Comparison of ENCODE assay signal across 29 cellular contexts in genomic region chr9:20264896-20265295, GRCh38.
"Had no signal": no experiment of that assay in that cellular context is flagged by ENCODE, and none has a peak within 500 bp of the region (broad histone marks: within the 10 kb centered on the region; RNA-seq: fewer than 3 reads in every experiment).

No MANE protein-coding gene starts in this region.

- H3K36me3 ChIP-seq: neural progenitor cell, ovary, right lobe of liver, sigmoid colon, stomach, thoracic aorta, thyroid gland, tibial nerve, upper lobe of left lung, vagina had no signal

- ATAC-seq: natural killer cell treated with Interleukin-12 subunit alpha and Interleukin-12 subunit beta and Interleukin-15 and Interleukin-18, amount 100 ng/mL, for 72 hours; psoas muscle; right cardiac atrium; right lobe of liver; stimulated activated effector memory CD8-positive, alpha-beta T cell treated with anti-CD3 and anti-CD28 coated beads, Interleukin-12 subunit alpha, Interleukin-12 subunit beta, amount 100 ng/mL, for 72 hours; stimulated activated naive B cell treated with anti-CD40 and anti-IgM and Interleukin-4, amounts not matched to agents 10 μg/mL and 1 μg/mL and 100 μg/mL, for 72 hours had no signal

- H3K4me1 Mint-ChIP-seq: neural progenitor cell; stimulated activated effector memory CD8-positive, alpha-beta T cell treated with anti-CD3 and anti-CD28 coated beads, Interleukin-12 subunit alpha, Interleukin-12 subunit beta, amount 100 ng/mL, for 72 hours; stimulated activated naive B cell treated with anti-CD40 and anti-IgM and Interleukin-4, amounts not matched to agents 10 μg/mL and 1 μg/mL and 100 μg/mL, for 72 hours had no signal

- H3K27me3 ChIP-seq: neural progenitor cell, ovary, right lobe of liver, sigmoid colon, stomach, thyroid gland, tibial nerve, upper lobe of left lung, vagina had no signal

- H3K9me3 Mint-ChIP-seq: natural killer cell treated with Interleukin-12 subunit alpha and Interleukin-12 subunit beta and Interleukin-15 and Interleukin-18, amount 100 ng/mL, for 72 hours had no signal

- FAIRE-seq: small intestine, urothelium cell line had no signal

- H3K9ac ChIP-seq: neural progenitor cell, parathyroid adenoma had no signal

- H3K27ac Mint-ChIP-seq: nephron progenitor cell; neural progenitor cell; progenitor cell of endocrine pancreas; stimulated activated effector memory CD8-positive, alpha-beta T cell treated with anti-CD3 and anti-CD28 coated beads, Interleukin-12 subunit alpha, Interleukin-12 subunit beta, amount 100 ng/mL, for 72 hours; stimulated activated naive B cell treated with anti-CD40 and anti-IgM and Interleukin-4, amounts not matched to agents 10 μg/mL and 1 μg/mL and 100 μg/mL, for 72 hours; stimulated activated naive CD8-positive, alpha-beta T cell treated with anti-CD3 and anti-CD28 coated beads, Interleukin-15, Interleukin-2, amounts not matched to agents 100 ng/mL and 50 ng/mL, for 24 hours had no signal

- H3K4me2 ChIP-seq: neural progenitor cell had no signal

- H3K4me3 Mint-ChIP-seq: natural killer cell treated with Interleukin-12 subunit alpha and Interleukin-12 subunit beta and Interleukin-15 and Interleukin-18, amount 100 ng/mL, for 72 hours; nephron progenitor cell; neural progenitor cell; stimulated activated effector memory CD8-positive, alpha-beta T cell treated with anti-CD3 and anti-CD28 coated beads, Interleukin-12 subunit alpha, Interleukin-12 subunit beta, amount 100 ng/mL, for 72 hours; stimulated activated naive B cell treated with anti-CD40 and anti-IgM and Interleukin-4, amounts not matched to agents 10 μg/mL and 1 μg/mL and 100 μg/mL, for 72 hours; stimulated activated naive CD8-positive, alpha-beta T cell treated with anti-CD3 and anti-CD28 coated beads, Interleukin-15, Interleukin-2, amounts not matched to agents 100 ng/mL and 50 ng/mL, for 24 hours had no signal

- H3K4me3 ChIP-seq: neural progenitor cell, ovary, psoas muscle, right lobe of liver, sigmoid colon, stomach, thoracic aorta, thyroid gland, tibial nerve, upper lobe of left lung, vagina had no signal

- DNase-seq: nephron progenitor cell; occipital lobe; ovary; posterior cingulate gyrus; psoas muscle; right cardiac atrium; right lobe of liver; sigmoid colon; small intestine; stimulated activated CD4-positive, alpha-beta T cell treated with anti-CD3 and anti-CD28 coated beads, Interleukin-15, amount 100 ng/mL, for 24 hours; stimulated activated CD4-positive, alpha-beta T cell treated with anti-CD3 and anti-CD28 coated beads, Interleukin-2, amount 100 ng/mL, for 24 hours; stimulated activated CD4-positive, alpha-beta T cell treated with anti-CD3 and anti-CD28 coated beads, Interleukin-2, amount 100 ng/mL, for 48 hours; stimulated activated CD4-positive, alpha-beta T cell treated with anti-CD3 and anti-CD28 coated beads, Interleukin-4, amount 100 ng/mL, for 24 hours; stimulated activated naive B cell treated with anti-CD40 and anti-IgM and Interleukin-4, amounts not matched to agents 10 μg/mL and 1 μg/mL and 100 μg/mL, for 72 hours; stimulated activated naive CD4-positive, alpha-beta T cell treated with Interleukin-2 at 50 U/mL for 16 hours; stomach; thyroid gland; trophoblast cell; upper lobe of left lung had no signal

- H2AFZ ChIP-seq: neural progenitor cell, parathyroid adenoma had no signal

- H3K27ac ChIP-seq: neural progenitor cell, ovary, parathyroid adenoma, psoas muscle, right lobe of liver, sigmoid colon, stomach, thoracic aorta, thyroid gland, tibial nerve, upper lobe of left lung, vagina had no signal

- H3K9me3 ChIP-seq: ovary, psoas muscle, right lobe of liver, sigmoid colon, stomach, thoracic aorta, thyroid gland, tibial nerve, upper lobe of left lung, vagina had no signal

- H3K79me2 ChIP-seq: parathyroid adenoma had no signal

- H3K4me1 ChIP-seq: neural progenitor cell, parathyroid adenoma, psoas muscle, right lobe of liver, sigmoid colon, stomach, thyroid gland, tibial nerve, upper lobe of left lung, vagina had no signal

- H3K27me3 Mint-ChIP-seq: progenitor cell of endocrine pancreas; stimulated activated naive CD8-positive, alpha-beta T cell treated with anti-CD3 and anti-CD28 coated beads, Interleukin-15, Interleukin-2, amounts not matched to agents 100 ng/mL and 50 ng/mL, for 24 hours had no signal

- H3K36me3 Mint-ChIP-seq: natural killer cell treated with Interleukin-12 subunit alpha and Interleukin-12 subunit beta and Interleukin-15 and Interleukin-18, amount 100 ng/mL, for 72 hours; neural progenitor cell; stimulated activated effector memory CD8-positive, alpha-beta T cell treated with anti-CD3 and anti-CD28 coated beads, Interleukin-12 subunit alpha, Interleukin-12 subunit beta, amount 100 ng/mL, for 72 hours had no signal
